In the genomic region with DNA sequence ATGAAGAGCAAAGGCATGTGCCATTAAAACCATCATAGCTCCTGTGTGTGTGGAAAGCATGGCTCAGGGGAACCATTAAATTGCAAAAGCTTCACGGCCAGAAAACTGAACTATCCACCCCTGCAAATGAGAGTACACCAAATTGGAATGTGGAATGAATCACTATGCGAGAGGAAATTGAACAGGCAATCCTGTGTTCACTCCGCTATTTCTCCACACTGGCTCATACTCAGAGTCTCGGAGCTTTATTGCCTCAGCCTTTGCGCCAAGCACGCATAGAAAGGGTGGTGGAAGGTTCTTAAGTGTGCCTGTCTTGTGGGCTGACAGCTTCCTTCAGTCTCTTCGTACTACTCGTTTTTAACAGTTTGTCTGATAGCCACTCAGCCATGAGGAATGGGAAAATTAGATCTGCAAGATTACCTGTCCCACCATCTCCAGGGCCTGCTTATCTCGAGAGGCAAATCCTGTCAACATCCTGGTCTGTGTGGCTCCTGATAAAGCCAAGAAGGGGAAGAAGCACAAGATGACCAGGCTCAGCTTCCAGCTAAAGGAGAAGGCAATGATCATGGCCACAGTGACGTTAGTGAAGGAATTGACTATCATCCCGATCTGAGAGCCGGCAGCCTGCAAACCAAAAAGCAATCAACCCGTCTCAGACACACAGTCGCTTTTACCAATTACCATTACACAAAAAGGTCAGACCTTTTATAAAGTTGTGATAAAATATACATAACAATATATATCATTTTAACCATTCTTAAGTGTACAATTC, we compare ENCODE assay signal across 15 cellular contexts. TPM values are rescaled to one million over a fixed set of nuclear protein-coding genes. Genes with fewer than 3 reads are reported as not detected.
DNase-seq lines count a peak whose midpoint lies in the region; ATAC-seq, FAIRE-seq and TF ChIP-seq lines count a peak whose summit lies in the region.
"Had no signal": no experiment of that assay in that cellular context is flagged by ENCODE, and none has a peak within 500 bp of the region (broad histone marks: within the 10 kb centered on the region; RNA-seq: fewer than 3 reads in every experiment).

No MANE protein-coding gene starts in this region.

- TF ChIP-seq CTCF in RWPE1 (conservative IDR thresholded peaks at IDR 0.05; ENCODE audit: low read depth), result no peak
- no peak for TF ChIP-seq CTCF in endothelial cell of umbilical vein (IDR thresholded peaks at IDR 0.05; ENCODE audit: extremely low read depth in 1 of 2, insufficient read depth in 1 of 2, low read depth in 1 of 2, low read length in 2 of 2)

- ATAC-seq in HG03354 (IDR thresholded peaks at IDR 0.05; ENCODE audit: poor library complexity, severe bottlenecking, unreplicated experiment), result no peak
- ATAC-seq: gastroesophageal sphincter had no signal

- TF ChIP-seq POLR2A in endothelial cell of umbilical vein (IDR thresholded peaks at IDR 0.05; ENCODE audit: low read depth, low read length) (no peak), GM12891 (IDR thresholded peaks at IDR 0.05; ENCODE audit: low read depth, low read length) (no peak)

- H3K79me2 ChIP-seq in endothelial cell of umbilical vein (ENCODE audit: control insufficient read depth, insufficient read depth, low read length), result no peaks in the 10 kb centered on the region

- no peaks in the 10 kb centered on the region for H3K27me3 ChIP-seq in endothelial cell of umbilical vein (ENCODE audit: control insufficient read depth in 2 of 2, insufficient read depth in 2 of 2, low read length in 2 of 2)
- H3K27me3 ChIP-seq: gastroesophageal sphincter had no signal

- DNase-seq in GM03348 (ENCODE audit: low spot score) (peak; percentile 57), RWPE1 (ENCODE audit: low spot score) (peak; percentile 42), endothelial cell of umbilical vein (ENCODE audit: low read depth, low spot score) (peak; percentile 27), non-pigmented ciliary epithelial cell (ENCODE audit: low read depth) (peak; percentile 22), NK-92 (lab: John Stamatoyannopoulos, UW; ENCODE audit: unreplicated experiment) (no peak), GM12891 (ENCODE audit: insufficient read length, low spot score) (no peak), COLO668 (lab: John Stamatoyannopoulos, UW; ENCODE audit: unreplicated experiment) (no peak)
- DNase-seq: cortex of kidney, kidney glomerular epithelial cell, NCI-H1417 treated with DMSO at 0.1 percent for 48 hours, NCI-H510A treated with DMSO at 0.1 percent for 48 hours had no signal

- H3K4me3 ChIP-seq in endothelial cell of umbilical vein (replicated peaks in 1 of 3; ENCODE audit: insufficient read depth in 1 of 3, low read depth in 1 of 3, low read length in 3 of 3), result no peak overlapping the region
- H3K4me3 ChIP-seq: gastroesophageal sphincter had no signal

- no peak overlapping the region for H3K9ac ChIP-seq in endothelial cell of umbilical vein (replicated peaks; ENCODE audit: extremely low read depth, insufficient read depth, low read length)

- no peaks in the 10 kb centered on the region for H4K20me1 ChIP-seq in endothelial cell of umbilical vein (replicated peaks; ENCODE audit: control insufficient read depth, extremely low read depth, insufficient read depth, low read length)

- POLR2A ChIA-PET in RWPE1 (lab: Yijun Ruan, JAX; ENCODE audit: low non-redundant PET), result no interaction called here
- POLR2A ChIA-PET in endothelial cell of umbilical vein (lab: Charles Lee), result no interaction called here

- H2AFZ ChIP-seq in endothelial cell of umbilical vein (ENCODE audit: low read depth, low read length), result peak overlapping the region; percentile 75

- no peaks in the 10 kb centered on the region for H3K36me3 ChIP-seq in endothelial cell of umbilical vein (ENCODE audit: control insufficient read depth in 2 of 2, extremely low read depth in 1 of 2, insufficient read depth in 2 of 2, low read length in 2 of 2)
- H3K36me3 ChIP-seq: gastroesophageal sphincter had no signal

- no peaks in the 10 kb centered on the region for H3K4me1 ChIP-seq in endothelial cell of umbilical vein (ENCODE audit: control insufficient read depth, extremely low read depth, insufficient read depth, low read length)
- H3K4me1 ChIP-seq: gastroesophageal sphincter had no signal

- CTCF ChIA-PET in RWPE1 (lab: Yijun Ruan, JAX) (no interaction called here), endothelial cell of umbilical vein (lab: Charles Lee) (interaction anchor here (0.6 to 2.3 kb wide), 9 partner anchors 10 to 591 kb away, joined by 3 to 10 read pairs (median 4); no protein-coding TSS in a partner anchor)

- dilution Hi-C loops in endothelial cell of umbilical vein (cut with MboI; ENCODE audit: extremely low pct_ligation_motif_present, low sequenced_read_pairs), result no loop called here

- FAIRE-seq in endothelial cell of umbilical vein (lab: Jason Lieb, UNC) (no peak), GM12891 (lab: Jason Lieb, UNC) (no peak)

- H3K9me1 ChIP-seq in endothelial cell of umbilical vein (replicated peaks; ENCODE audit: control insufficient read depth, extremely low read depth, insufficient read depth, low read length), result no peaks in the 10 kb centered on the region

- H3K4me2 ChIP-seq in endothelial cell of umbilical vein (ENCODE audit: insufficient read depth, low read length), result no peak overlapping the region

- no peaks in the 10 kb centered on the region for H3K9me3 ChIP-seq in endothelial cell of umbilical vein (replicated peaks; ENCODE audit: control insufficient read depth, insufficient read depth, low read length)
- H3K9me3 ChIP-seq: gastroesophageal sphincter had no signal

- intact Hi-C loops in endothelial cell of umbilical vein (cut with micrococcal nuclease), result no loop called here

- no TSS peak for BruUV-seq in endothelial cell of umbilical vein (replicated peaks; lab: Mats Ljungman, UMichigan)

- H3K27ac ChIP-seq in RWPE1, result no peak overlapping the region
- H3K27ac ChIP-seq in endothelial cell of umbilical vein (ENCODE audit: insufficient read depth, low read depth, low read length), result no peak overlapping the region
- H3K27ac ChIP-seq: gastroesophageal sphincter, VCaP had no signal

TF ChIP-seq in endothelial cell of umbilical vein, 7 proteins besides CTCF, POLR2A, EP300 and RAD21:
- TF ChIP-seq POLR2AphosphoS5 (IDR thresholded peaks at IDR 0.05; ENCODE audit: insufficient read depth, low read depth, low read length), result no peak
- peak; percentile 26 for TF ChIP-seq GATA2 (IDR thresholded peaks at IDR 0.05; ENCODE audit: insufficient read depth, insufficient read length, low read depth, low read length)

TF ChIP-seq in GM12891, 5 proteins besides CTCF, POLR2A, EP300 and RAD21:
- TF ChIP-seq POLR2AphosphoS5 (IDR thresholded peaks at IDR 0.05; ENCODE audit: low read depth, low read length), result no peak
- TF ChIP-seq POU2F2 (IDR thresholded peaks at IDR 0.05; ENCODE audit: low read depth, low read length), result no peak
- no peak for TF ChIP-seq PAX5 (IDR thresholded peaks at IDR 0.05; ENCODE audit: insufficient read depth, low read length, severe bottlenecking)
- TF ChIP-seq SPI1 (IDR thresholded peaks at IDR 0.05; ENCODE audit: low read depth, low read length), result no peak
- TF ChIP-seq TAF1 (IDR thresholded peaks at IDR 0.05; ENCODE audit: low read depth, low read length), result no peak

RNA-seq across cellular contexts. Expression of gene G6PC2, which starts 34.9 kb away (rescaled TPM):
- total RNA-seq in endothelial cell of umbilical vein, result not detected in 2 replicates
- not detected in 2 replicates for polyA plus RNA-seq in endothelial cell of umbilical vein
- not detected in 2 replicates for polyA plus RNA-seq in endothelial cell of umbilical vein (2011; cell fraction: cytosol; rRNA removed)
- polyA plus RNA-seq in endothelial cell of umbilical vein (2011; cell fraction: nucleus; rRNA removed), result not detected in 2 replicates
- not detected in 2 replicates for polyA plus RNA-seq in endothelial cell of umbilical vein (2012)
- polyA minus RNA-seq in endothelial cell of umbilical vein, result not detected in 2 replicates
- not detected for polyA minus RNA-seq in endothelial cell of umbilical vein (2011; cell fraction: cytosol; rRNA and poly(A)+ RNA removed)
- polyA minus RNA-seq in endothelial cell of umbilical vein (2011; cell fraction: nucleus; rRNA and poly(A)+ RNA removed), result not detected in 2 replicates
- not detected for polyA plus RNA-seq in GM12891 (2012; ENCODE audit: low read depth, missing spikeins)
- polyA plus RNA-seq: BJ had no signal

RNA-seq across cellular contexts. Expression of gene SPC25, which starts 45.8 kb away (rescaled TPM):
- total RNA-seq in endothelial cell of umbilical vein, result 20.5 and 24.2 TPM in 2 replicates
- 9.9 and 10.1 TPM in 2 replicates for polyA plus RNA-seq in endothelial cell of umbilical vein
- 9.8 and 10.7 TPM in 2 replicates for polyA plus RNA-seq in endothelial cell of umbilical vein (2011; cell fraction: cytosol; rRNA removed)
- polyA plus RNA-seq in endothelial cell of umbilical vein (2011; cell fraction: nucleus; rRNA removed), result 4.0 and 7.6 TPM in 2 replicates
- 9.0 and 21.5 TPM in 2 replicates for polyA plus RNA-seq in endothelial cell of umbilical vein (2012)
- polyA minus RNA-seq in endothelial cell of umbilical vein, result 10.1 and 10.4 TPM in 2 replicates
- polyA minus RNA-seq in endothelial cell of umbilical vein (2011; cell fraction: cytosol; rRNA and poly(A)+ RNA removed), result 8.9 TPM
- 11.5 and 14.9 TPM in 2 replicates for polyA minus RNA-seq in endothelial cell of umbilical vein (2011; cell fraction: nucleus; rRNA and poly(A)+ RNA removed)
- polyA plus RNA-seq in GM12891 (2012; ENCODE audit: low read depth, missing spikeins), result 16.8 TPM
- total RNA-seq: gastroesophageal sphincter had no signal

Comparison
In these comparisons a context has a peak if more than half of its experiments do, and no peak if none do; other contexts are left out.
1. DNase-seq: peak in GM03348 (single experiment), RWPE1 (single experiment), endothelial cell of umbilical vein (single experiment) and non-pigmented ciliary epithelial cell (single experiment); none in NK-92 (single experiment), GM12891 (single experiment) and COLO668 (single experiment).